15 cellular contexts compared by ENCODE assay signal in the genomic region with DNA sequence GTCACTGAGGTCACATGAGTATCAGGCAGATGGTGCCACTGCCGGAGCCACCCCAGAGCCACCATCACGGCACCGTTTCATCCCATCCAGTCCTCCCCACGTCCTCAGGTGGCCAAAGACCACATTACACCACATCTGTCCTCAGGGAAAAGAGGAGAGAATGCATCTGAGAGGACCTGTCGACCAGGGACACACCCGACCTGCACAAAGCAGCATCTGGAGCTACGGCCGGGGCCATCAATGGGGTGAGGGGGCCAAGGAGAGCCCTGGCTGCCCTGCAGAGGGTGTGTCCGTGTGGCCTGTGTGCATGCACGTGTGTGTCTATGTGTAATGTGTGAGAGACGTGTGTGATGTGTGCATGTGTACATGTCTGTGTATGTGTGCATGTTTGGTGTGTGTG.
A peak's percentile ranks its signal among the peaks of the same experiment; 100 is the strongest.
DNase-seq lines count a peak whose midpoint lies in the region; FAIRE-seq and TF ChIP-seq lines count a peak whose summit lies in the region.
"Had no signal": no experiment of that assay in that cellular context is flagged by ENCODE, and none has a peak within 500 bp of the region (broad histone marks: within the 10 kb centered on the region; RNA-seq: fewer than 3 reads in every experiment).

No MANE protein-coding gene starts in this region.

- no peaks in the 10 kb centered on the region for H3K27me3 ChIP-seq in H7 (ENCODE audit: control insufficient read depth, insufficient read depth, low read length)
- no peaks in the 10 kb centered on the region for H3K27me3 ChIP-seq in bronchial epithelial cell (ENCODE audit: control insufficient read depth, insufficient read depth, low read length)
- no peaks in the 10 kb centered on the region for H3K27me3 ChIP-seq in right atrium auricular region

- no peaks in the 10 kb centered on the region for H3K9me3 ChIP-seq in kidney (ENCODE audit: control insufficient read depth in 1 of 2, low read length in 2 of 2)
- no peaks in the 10 kb centered on the region for H3K9me3 ChIP-seq in right atrium auricular region

- intact Hi-C loops in kidney (cut with DNase I), result no loop called here

- H3K9ac ChIP-seq in kidney (ENCODE audit: low read length in 2 of 2), result no peak overlapping the region

- no peak overlapping the region for H3K27ac ChIP-seq in kidney (ENCODE audit: low read depth in 2 of 2, low read length in 2 of 2)
- H3K27ac ChIP-seq in right atrium auricular region, result no peak overlapping the region
- H3K27ac ChIP-seq: 22Rv1 had no signal

- peak; percentile 57 for DNase-seq in H7
- DNase-seq in bronchial epithelial cell (ENCODE audit: low read depth), result no peak
- peak; percentile 32 for DNase-seq in kidney
- peak; percentile 34 for DNase-seq in retina
- no peak for DNase-seq in islet precursor cell
- no peak for DNase-seq in right atrium auricular region (ENCODE audit: low spot score)
- no peak for DNase-seq in hippocampal formation (lab: John Stamatoyannopoulos, UW)
- no peak for DNase-seq in NCI-H146 (lab: John Stamatoyannopoulos, UW)
- DNase-seq: Caco-2; CD8-positive, alpha-beta T cell; GF-D8; HCEC 1CT; HFFc6 had no signal

- peak; percentile 7 for FAIRE-seq in bronchial epithelial cell (lab: Jason Lieb, UNC)
- FAIRE-seq in kidney (lab: Jason Lieb, UNC), result no peak

- no peaks in the 10 kb centered on the region for H3K4me1 ChIP-seq in kidney (ENCODE audit: control insufficient read depth in 1 of 2, insufficient read depth in 1 of 2, low read depth in 1 of 2, low read length in 2 of 2)
- no peaks in the 10 kb centered on the region for H3K4me1 ChIP-seq in right atrium auricular region
- H3K4me1 ChIP-seq: Caco-2 had no signal

- no peak overlapping the region for H3K4me3 ChIP-seq in H7 (ENCODE audit: insufficient read depth, low read depth, low read length)
- H3K4me3 ChIP-seq in bronchial epithelial cell (ENCODE audit: low read depth, low read length), result no peak overlapping the region
- no peak overlapping the region for H3K4me3 ChIP-seq in kidney (ENCODE audit: low read length in 2 of 2)
- H3K4me3 ChIP-seq in right atrium auricular region, result no peak overlapping the region
- H3K4me3 ChIP-seq: GM23338 had no signal

- no peak for TF ChIP-seq CTCF in bronchial epithelial cell (IDR thresholded peaks at IDR 0.05; ENCODE audit: insufficient read depth, low read length, severe bottlenecking)
- TF ChIP-seq CTCF in kidney (IDR thresholded peaks at IDR 0.05; ENCODE audit: borderline replicate concordance, extremely low read depth, insufficient read depth), result no peak
- TF ChIP-seq CTCF in right atrium auricular region (IDR thresholded peaks at IDR 0.05), result no peak

- H3K36me3 ChIP-seq in H7 (replicated peaks; ENCODE audit: control insufficient read depth, insufficient read depth, low read length), result no peaks in the 10 kb centered on the region
- no peaks in the 10 kb centered on the region for H3K36me3 ChIP-seq in bronchial epithelial cell (ENCODE audit: control insufficient read depth, insufficient read depth, low read length)
- H3K36me3 ChIP-seq in kidney (ENCODE audit: control insufficient read depth in 1 of 2, insufficient read depth in 2 of 2, low read length in 2 of 2), result no peaks in the 10 kb centered on the region
- no peaks in the 10 kb centered on the region for H3K36me3 ChIP-seq in right atrium auricular region

Comparison
In these comparisons a context has a peak if more than half of its experiments do, and no peak if none do; other contexts are left out.
1. DNase-seq: peak in H7 (single experiment), kidney (single experiment) and retina (single experiment); none in bronchial epithelial cell (single experiment), islet precursor cell (single experiment), right atrium auricular region (single experiment), hippocampal formation (0 of 2) and NCI-H146 (single experiment).